10 cellular contexts compared by ENCODE assay signal in genomic region chr17:44987194-44987882, GRCh38. TPM values are rescaled to one million over a fixed set of nuclear protein-coding genes. Genes with fewer than 3 reads are reported as not detected.
DNase-seq lines count a peak whose midpoint lies in the region; ATAC-seq and TF ChIP-seq lines count a peak whose summit lies in the region.
"Had no signal": no experiment of that assay in that cellular context is flagged by ENCODE, and none has a peak within 500 bp of the region (broad histone marks: within the 10 kb centered on the region; RNA-seq: fewer than 3 reads in every experiment).

No MANE protein-coding gene starts in this region.

- peak; percentile 91 for DNase-seq in SK-N-DZ (ENCODE audit: low spot score)
- no peak for DNase-seq in sigmoid colon
- DNase-seq in activated gamma-delta T cell (lab: John Stamatoyannopoulos, UW), result no peak
- DNase-seq in NCI-H1417 treated with DMSO at 0.1 percent for 48 hours (lab: John Stamatoyannopoulos, UW), result no peak
- DNase-seq: NCI-H2029 treated with DMSO at 0.1 percent for 48 hours had no signal

- H3K4me3 Mint-ChIP-seq in stimulated activated memory B cell treated with anti-CD40 and anti-IgM and Interleukin-4, amounts not matched to agents 10 μg/mL and 1 μg/mL and 100 μg/mL, for 72 hours, result no peak overlapping the region

- intact Hi-C loops in sigmoid colon (cut with DNase I), result no loop called here

- H3K4me1 Mint-ChIP-seq in stimulated activated memory B cell treated with anti-CD40 and anti-IgM and Interleukin-4, amounts not matched to agents 10 μg/mL and 1 μg/mL and 100 μg/mL, for 72 hours, result peaks cover 34% of the 10 kb centered on the region

- H3K9me3 Mint-ChIP-seq in stimulated activated memory B cell treated with anti-CD40 and anti-IgM and Interleukin-4, amounts not matched to agents 10 μg/mL and 1 μg/mL and 100 μg/mL, for 72 hours, result peaks cover 3% of the 10 kb centered on the region

- no peaks in the 10 kb centered on the region for H3K36me3 Mint-ChIP-seq in stimulated activated memory B cell treated with anti-CD40 and anti-IgM and Interleukin-4, amounts not matched to agents 10 μg/mL and 1 μg/mL and 100 μg/mL, for 72 hours

- TF ChIP-seq EP300 in sigmoid colon (IDR thresholded peaks at IDR 0.05), result no peak

- H3K27ac Mint-ChIP-seq in stimulated activated memory B cell treated with anti-CD40 and anti-IgM and Interleukin-4, amounts not matched to agents 10 μg/mL and 1 μg/mL and 100 μg/mL, for 72 hours, result no peak overlapping the region

- POLR2A ChIA-PET in HEK293 (lab: Yijun Ruan, JAX), result interaction anchor here (0.6 to 0.7 kb wide), 2 partner anchors 11 to 60 kb away, joined by 3 read pairs; no protein-coding TSS in a partner anchor

- no peak for ATAC-seq in stimulated activated memory B cell treated with anti-CD40 and anti-IgM and Interleukin-4, amounts not matched to agents 10 μg/mL and 1 μg/mL and 100 μg/mL, for 72 hours

- peaks cover 56% of the 10 kb centered on the region for H3K27me3 Mint-ChIP-seq in stimulated activated memory B cell treated with anti-CD40 and anti-IgM and Interleukin-4, amounts not matched to agents 10 μg/mL and 1 μg/mL and 100 μg/mL, for 72 hours

- H3K9me3 ChIP-seq in HEK293 (ENCODE audit: control insufficient read depth, insufficient read depth, low read depth, low read length), result no peaks in the 10 kb centered on the region
- H3K9me3 ChIP-seq in iPS-15b (ENCODE audit: control insufficient read depth, insufficient read depth, low read length), result no peaks in the 10 kb centered on the region
- H3K9me3 ChIP-seq in sigmoid colon, result no peaks in the 10 kb centered on the region
- H3K9me3 ChIP-seq: vagina had no signal

- H3K36me3 ChIP-seq in HEK293 (ENCODE audit: control insufficient read depth in 2 of 2, insufficient read depth in 1 of 2, low read length in 2 of 2) (no peaks in the 10 kb centered on the region), iPS-15b (ENCODE audit: control insufficient read depth, insufficient read depth, low read length) (no peaks in the 10 kb centered on the region), sigmoid colon (no peaks in the 10 kb centered on the region)
- H3K36me3 ChIP-seq: vagina had no signal

- no peak for TF ChIP-seq CTCF in HEK293 (tag by site-specific recombination; IDR thresholded peaks at IDR 0.05)
- TF ChIP-seq CTCF in sigmoid colon (IDR thresholded peaks at IDR 0.05), result no peak

- WGBS in sigmoid colon, 2 donors, result 2 to 4% methylated on average over 18 of the region's 18 CpGs

- no peak overlapping the region for H3K9ac ChIP-seq in iPS-15b (ENCODE audit: low read depth, low read length)

- H3K27me3 ChIP-seq in iPS-15b (ENCODE audit: control insufficient read depth, insufficient read depth, low read length) (peaks cover 23% of the 10 kb centered on the region), sigmoid colon (peaks cover 0 to 4% (median 0%) of the 10 kb centered on the region in 3 donors)
- H3K27me3 ChIP-seq: vagina had no signal

- H3K4me3 ChIP-seq in HEK293 (ENCODE audit: low read depth, low read length) (no peak overlapping the region), iPS-15b (ENCODE audit: low read depth, low read length) (peak overlapping the region; percentile 46), sigmoid colon (peak overlapping the region in 2 of 4 donors; percentile 2 to 7)

- CTCF ChIA-PET in HEK293 (lab: Yijun Ruan, JAX), result interaction anchor here (0.7 to 1.3 kb wide), 5 partner anchors 9 to 255 kb away, joined by 3 to 4 read pairs (median 3); no protein-coding TSS in a partner anchor

- no peak overlapping the region for H3K27ac ChIP-seq in HEK293 (ENCODE audit: extremely low read depth, low read depth, low read length)
- peak overlapping the region in 3 of 4 donors; percentile 9 to 47 (median 18) for H3K27ac ChIP-seq in sigmoid colon
- H3K27ac ChIP-seq: vagina, VCaP had no signal

- TF ChIP-seq POLR2A in sigmoid colon (IDR thresholded peaks at IDR 0.05), result no peak

- H3K4me1 ChIP-seq in HEK293 (ENCODE audit: control insufficient read depth, insufficient read depth, low read length) (no peaks in the 10 kb centered on the region), iPS-15b (ENCODE audit: control insufficient read depth, insufficient read depth, low read length) (peaks cover 4% of the 10 kb centered on the region), sigmoid colon (peaks cover 0 to 10% (median 9%) of the 10 kb centered on the region in 4 donors)

TF ChIP-seq in HEK293, 187 proteins besides CTCF, POLR2A, EP300 and RAD21:
- TF ChIP-seq MYNN (tag by site-specific recombination; IDR thresholded peaks at IDR 0.05; ENCODE audit: borderline replicate concordance) (no peak), SP2 (tag by site-specific recombination; IDR thresholded peaks at IDR 0.05) (peak; percentile 25), ZNF510 (tag by site-specific recombination; IDR thresholded peaks at IDR 0.05; ENCODE audit: insufficient replicate concordance) (no peak), GLIS2 (tag by site-specific recombination; IDR thresholded peaks at IDR 0.05) (peak; percentile 37; the same call in 1 of the 2 replicates), BCL11B (tag by site-specific recombination; IDR thresholded peaks at IDR 0.05; ENCODE audit: low read depth) (no peak), WT1 (tag by site-specific recombination; IDR thresholded peaks at IDR 0.05) (no peak), ZNF211 (tag by site-specific recombination; IDR thresholded peaks at IDR 0.05; ENCODE audit: low read depth) (no peak), ZBTB17 (tag by site-specific recombination; IDR thresholded peaks at IDR 0.05) (0 out of 2 replicates have a peak, but pooled peaks have one; percentile 23), ZNF133 (tag by site-specific recombination; IDR thresholded peaks at IDR 0.05) (no peak), YY2 (tag by site-specific recombination; IDR thresholded peaks at IDR 0.05) (no peak), ZNF341 (tag by site-specific recombination; IDR thresholded peaks at IDR 0.05; ENCODE audit: low read depth) (peak; percentile 72), ZNF624 (tag by site-specific recombination; IDR thresholded peaks at IDR 0.05) (no peak), ZNF155 (tag by site-specific recombination; IDR thresholded peaks at IDR 0.05) (no peak), GLIS1 (tag by site-specific recombination; IDR thresholded peaks at IDR 0.05) (peak; percentile 43), KLF1 (tag by site-specific recombination; IDR thresholded peaks at IDR 0.05) (peak; percentile 38; the same call in 1 of the 2 replicates), ZEB2 (tag by site-specific recombination; IDR thresholded peaks at IDR 0.05) (no peak)
TF ChIP-seq in HEK293: peak in this region for 6.

RNA-seq across cellular contexts. Expression of gene C1QL1, which starts 19.2 kb away (rescaled TPM):
- polyA plus RNA-seq in SK-N-DZ (2014; cell fraction: cytosol; rRNA removed), result 51.6 and 83.8 TPM in 2 replicates
- polyA plus RNA-seq in SK-N-DZ (2014; cell fraction: nucleus; rRNA removed), result 59.9 and 62.5 TPM in 2 replicates
- 1 to 10 TPM in 2 of 4 donors, under 1 TPM in 2; 0.41 to 4.3 (median 1.3) TPM for total RNA-seq in sigmoid colon
- 1 to 10 TPM in 2 of 3 donors, not detected in 1; 1.4 to 2.0 TPM for polyA plus RNA-seq in sigmoid colon

RNA-seq across cellular contexts. Expression of gene KIF18B, which starts 39.8 kb away (rescaled TPM):
- 23.5 and 30.3 TPM in 2 replicates for polyA plus RNA-seq in SK-N-DZ (2014; cell fraction: cytosol; rRNA removed)
- 62.3 and 71.5 TPM in 2 replicates for polyA plus RNA-seq in SK-N-DZ (2014; cell fraction: nucleus; rRNA removed)
- 1 to 10 TPM in 1 of 4 donors, under 1 TPM in 3; under 0.01 to 1.4 (median 0.30) TPM for total RNA-seq in sigmoid colon
- polyA plus RNA-seq in sigmoid colon, result 10 to 100 TPM in 1 of 3 donors, 1 to 10 TPM in 1, under 1 TPM in 1; 0.60 to 10.5 (median 1.4) TPM
